In the genomic region with DNA sequence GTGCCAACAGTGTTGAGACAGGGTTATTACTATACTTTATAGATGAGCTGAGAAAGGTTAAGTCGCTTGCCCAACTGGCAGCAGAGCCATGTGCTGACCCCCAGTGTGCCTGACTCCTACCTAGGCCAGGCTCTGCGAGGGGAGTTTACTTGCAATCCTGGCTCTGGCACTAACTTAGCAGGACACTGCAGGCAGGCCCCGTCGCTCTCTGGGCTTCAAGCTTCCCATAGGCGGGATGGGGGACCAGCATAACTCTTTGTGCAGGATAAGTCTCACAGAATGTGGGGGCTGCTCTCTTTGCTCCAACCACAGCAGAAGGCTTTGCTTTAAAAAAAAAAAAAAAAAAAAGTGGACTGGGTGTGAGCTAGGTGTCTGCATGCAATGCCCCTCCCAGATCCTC, we compare ENCODE assay signal across 20 cellular contexts.
A peak's percentile ranks its signal among the peaks of the same experiment; 100 is the strongest.
DNase-seq lines count a peak whose midpoint lies in the region; ATAC-seq, FAIRE-seq and TF ChIP-seq lines count a peak whose summit lies in the region.
"Had no signal": no experiment of that assay in that cellular context is flagged by ENCODE, and none has a peak within 500 bp of the region (broad histone marks: within the 10 kb centered on the region; RNA-seq: fewer than 3 reads in every experiment).

No MANE protein-coding gene starts in this region.

- POLR2A ChIA-PET in H1 (lab: Charles Lee; ENCODE audit: partially characterized antibody): interaction anchor here (0.9 kb wide), 1 partner anchor 16 kb away, joined by 4 read pairs; no protein-coding TSS in a partner anchor
- POLR2A ChIA-PET in activated CD4-positive, alpha-beta memory T cell treated with anti-CD3 and anti-CD28 coated beads, Interleukin-2, amount 10 ng/mL, durations not matched to agents 7 days and 5 days (lab: Charles Lee): no interaction called here

- H2BK20ac ChIP-seq in H1 (ENCODE audit: low read length): no peak overlapping the region

- no peak overlapping the region for H2BK12ac ChIP-seq in H1 (ENCODE audit: low read depth, low read length)

- H4K20me1 ChIP-seq in H1 (replicated peaks in 1 of 2; ENCODE audit: control insufficient read depth in 1 of 2, insufficient read depth in 2 of 2, low read length in 2 of 2): peaks cover 2 to 6% of the 10 kb centered on the region in 2 experiments

- FAIRE-seq in H1 (lab: Jason Lieb, UNC): no peak
- FAIRE-seq: GM19239 had no signal

- H3K79me1 ChIP-seq in H1 (ENCODE audit: low read depth, low read length): no peaks in the 10 kb centered on the region; the same call in 1 of the 2 replicates

- no peaks in the 10 kb centered on the region for H3K27me3 Mint-ChIP-seq in type B pancreatic cell
- H3K27me3 Mint-ChIP-seq in activated CD4-positive, alpha-beta memory T cell treated with anti-CD3 and anti-CD28 coated beads, Interleukin-2, amount 10 ng/mL, durations not matched to agents 7 days and 5 days: no peaks in the 10 kb centered on the region
- H3K27me3 Mint-ChIP-seq: CD4-positive, alpha-beta memory T cell had no signal

- no peak overlapping the region for H4K5ac ChIP-seq in H1 (ENCODE audit: insufficient read length, low read depth, low read length)

- TF ChIP-seq CTCF in heart left ventricle (IDR thresholded peaks at IDR 0.05): no peak
- no peak for TF ChIP-seq CTCF in H1 (IDR thresholded peaks at IDR 0.05; ENCODE audit: control extremely low read depth in 1 of 3, insufficient read depth in 1 of 3, low read depth in 1 of 3, low read length in 3 of 3)
- TF ChIP-seq CTCF in type B pancreatic cell (conservative IDR thresholded peaks at IDR 0.05): no peak

- TF ChIP-seq POLR2A in heart left ventricle (IDR thresholded peaks at IDR 0.05): no peak
- no peak for TF ChIP-seq POLR2A in H1 (IDR thresholded peaks at IDR 0.05; ENCODE audit: control extremely low read depth in 1 of 2, low read depth in 2 of 2, low read length in 2 of 2)

- intact Hi-C loops in heart left ventricle (cut with DNase I) (no loop called here), Right ventricle myocardium superior (cut with DNase I) (no loop called here), posterior vena cava (cut with DNase I) (loop anchor here in 1 of 2 donors (10.0 kb wide), 1 partner anchor 99 kb away; a partner anchor contains a TSS)

- H3K27ac Mint-ChIP-seq in type B pancreatic cell: peak overlapping the region; percentile 29
- no peak overlapping the region for H3K27ac Mint-ChIP-seq in activated CD4-positive, alpha-beta memory T cell treated with anti-CD3 and anti-CD28 coated beads, Interleukin-2, amount 10 ng/mL, durations not matched to agents 7 days and 5 days
- H3K27ac Mint-ChIP-seq: H9, IgD-negative memory B cell had no signal

- H3K27ac ChIP-seq in heart left ventricle: peak overlapping the region in 7 of 12 donors; percentile 2 to 81 (median 68)
- H3K27ac ChIP-seq in H1 (ENCODE audit: low read depth, low read length): no peak overlapping the region

- no peak for ATAC-seq in heart left ventricle
- ATAC-seq in Right ventricle myocardium superior (ENCODE audit: poor library complexity): no peak
- ATAC-seq in HG03439 (IDR thresholded peaks at IDR 0.05; ENCODE audit: unreplicated experiment): no peak

- H3K4me1 Mint-ChIP-seq in type B pancreatic cell (ENCODE audit: unreplicated experiment): peaks cover 35% of the 10 kb centered on the region
- H3K4me1 Mint-ChIP-seq in activated CD4-positive, alpha-beta memory T cell treated with anti-CD3 and anti-CD28 coated beads, Interleukin-2, amount 10 ng/mL, durations not matched to agents 7 days and 5 days: no peaks in the 10 kb centered on the region

- no peaks in the 10 kb centered on the region for H3K27me3 ChIP-seq in heart left ventricle
- H3K27me3 ChIP-seq in H1 (replicated peaks in 1 of 4; ENCODE audit: control insufficient read depth in 3 of 4, extremely low read depth in 1 of 4, insufficient read depth in 3 of 4, low read length in 3 of 4): peaks cover 0 to 2% (median 0%) of the 10 kb centered on the region in 4 experiments; a peak in 2 of 7 replicates

- H3K23ac ChIP-seq in H1 (ENCODE audit: insufficient read length): no peak overlapping the region

- H3K4me1 ChIP-seq in heart left ventricle (peaks cover 0 to 51% (median 28%) of the 10 kb centered on the region in 12 donors), H1 (replicated peaks in 1 of 4; ENCODE audit: control insufficient read depth in 3 of 4, insufficient read depth in 4 of 4, low read length in 3 of 4) (peaks cover 11 to 17% (median 12%) of the 10 kb centered on the region in 4 experiments; a peak in 6 of 7 replicates)

- H2BK5ac ChIP-seq in H1 (ENCODE audit: low read depth, low read length): no peak overlapping the region

- no peaks in the 10 kb centered on the region for H3K79me2 ChIP-seq in H1 (ENCODE audit: control insufficient read depth in 1 of 2, insufficient read depth in 2 of 2, low read length in 2 of 2)

- no peak overlapping the region for H3K56ac ChIP-seq in H1 (replicated peaks; ENCODE audit: insufficient read length, low read depth, low read length)

- TF ChIP-seq RAD21 in H1 (IDR thresholded peaks at IDR 0.05 in 1 of 2, conservative IDR thresholded peaks at IDR 0.05 in 1 of 2; ENCODE audit: low read depth in 2 of 2, low read length in 2 of 2): no peak

- no peak overlapping the region for H3K14ac ChIP-seq in H1 (ENCODE audit: insufficient read length)

- H4K8ac ChIP-seq in H1 (ENCODE audit: extremely low read depth, insufficient read depth, low read length): 0 out of 2 replicates have a peak overlapping the region, but pooled peaks have one; percentile 12

- no peaks in the 10 kb centered on the region for H3K36me3 Mint-ChIP-seq in type B pancreatic cell
- H3K36me3 Mint-ChIP-seq in activated CD4-positive, alpha-beta memory T cell treated with anti-CD3 and anti-CD28 coated beads, Interleukin-2, amount 10 ng/mL, durations not matched to agents 7 days and 5 days (ENCODE audit: low read depth): no peaks in the 10 kb centered on the region
- H3K36me3 Mint-ChIP-seq: CD4-positive, alpha-beta memory T cell; IgD-negative memory B cell had no signal

- no peak overlapping the region for H3K4ac ChIP-seq in H1 (replicated peaks; ENCODE audit: insufficient read length, low read depth, low read length)

- TF ChIP-seq EP300 in H1 (IDR thresholded peaks at IDR 0.05; ENCODE audit: borderline replicate concordance in 1 of 2, low read depth in 2 of 2, low read length in 2 of 2): no peak

- H3K18ac ChIP-seq in H1 (ENCODE audit: extremely low read depth, low read length): no peak overlapping the region

- no peak overlapping the region for H2BK120ac ChIP-seq in H1 (replicated peaks; ENCODE audit: low read depth, low read length)

- H3K4me3 ChIP-seq in heart left ventricle (no peak overlapping the region), H1 (ENCODE audit: extremely low read depth in 1 of 4, insufficient read depth in 2 of 4, low read depth in 3 of 4, low read length in 4 of 4) (no peak overlapping the region)

- no peak overlapping the region for H3K9ac ChIP-seq in H1 (replicated peaks in 1 of 4; ENCODE audit: extremely low read depth in 1 of 4, low read depth in 3 of 4, low read length in 3 of 4)

- DNase-seq in heart left ventricle: no peak
- DNase-seq in Right ventricle myocardium superior: no peak
- DNase-seq in H1 (ENCODE audit: low read depth in 1 of 2, low spot score in 2 of 2): no peak
- peak; percentile 55 for DNase-seq in posterior vena cava (ENCODE audit: low spot score)
- DNase-seq in type B pancreatic cell (ENCODE audit: extremely low spot score, unreplicated experiment): no peak
- no peak for DNase-seq in RPMI8226
- no peak for DNase-seq in activated CD4-positive, alpha-beta memory T cell treated with anti-CD3 and anti-CD28 coated beads, Interleukin-2, amount 10 ng/mL, durations not matched to agents 7 days and 5 days
- DNase-seq: Calu3; CD4-positive, alpha-beta memory T cell; DMS53; H9; Kasumi-1; MM.1S; NCI-H1092 treated with DMSO at 0.1 percent for 48 hours; NCI-H2081 treated with DMSO at 0.1 percent for 48 hours; NCI-H510A; NCI-H82 had no signal

- no peak overlapping the region for H3K4me3 Mint-ChIP-seq in type B pancreatic cell
- no peak overlapping the region for H3K4me3 Mint-ChIP-seq in activated CD4-positive, alpha-beta memory T cell treated with anti-CD3 and anti-CD28 coated beads, Interleukin-2, amount 10 ng/mL, durations not matched to agents 7 days and 5 days
- H3K4me3 Mint-ChIP-seq: CD4-positive, alpha-beta memory T cell; H9; IgD-negative memory B cell had no signal

- H3K9me3 ChIP-seq in heart left ventricle (no peaks in the 10 kb centered on the region), H1 (ENCODE audit: insufficient read depth in 2 of 2, low read depth in 1 of 2, low read length in 1 of 2) (no peaks in the 10 kb centered on the region)

- no peak overlapping the region for H2AFZ ChIP-seq in H1 (ENCODE audit: low read length)

- H4K91ac ChIP-seq in H1 (replicated peaks; ENCODE audit: insufficient read length, low read length): no peak overlapping the region

- H3K23me2 ChIP-seq in H1 (ENCODE audit: low read depth, low read length): no peaks in the 10 kb centered on the region

- H3K4me2 ChIP-seq in H1 (ENCODE audit: insufficient read depth in 1 of 2, low read depth in 2 of 2, low read length in 2 of 2): no peak overlapping the region

- H3K36me3 ChIP-seq in heart left ventricle (no peaks in the 10 kb centered on the region), H1 (ENCODE audit: control insufficient read depth in 2 of 4, insufficient read depth in 4 of 4, low read length in 3 of 4) (no peaks in the 10 kb centered on the region)

- no peaks in the 10 kb centered on the region for H3K9me3 Mint-ChIP-seq in type B pancreatic cell
- no peaks in the 10 kb centered on the region for H3K9me3 Mint-ChIP-seq in activated CD4-positive, alpha-beta memory T cell treated with anti-CD3 and anti-CD28 coated beads, Interleukin-2, amount 10 ng/mL, durations not matched to agents 7 days and 5 days
- H3K9me3 Mint-ChIP-seq: CD4-positive, alpha-beta memory T cell; H9; IgD-negative memory B cell had no signal

- no peak overlapping the region for H2BK15ac ChIP-seq in H1 (ENCODE audit: low read length)

- WGBS in heart left ventricle, 4 donors: 92 to 98% (median 97%) methylated on average over 5 of the region's 5 CpGs
- 88% methylated on average over 5 of the region's 5 CpGs; no CpG with 5 or more reads in 1 of the 2 experiments for WGBS in H1 (ENCODE audit: extremely low coverage in 1 of 2, insufficient coverage in 1 of 2, insufficient read length in 1 of 2, insufficient replicate concordance in 2 of 2, low coverage in 1 of 2, low lambda C conversion rate in 2 of 2, missing lambda C conversion rate in 1 of 2), 2 experiments

- H2AK5ac ChIP-seq in H1 (ENCODE audit: low read depth, low read length): no peak overlapping the region

- CTCF ChIA-PET in H1 (lab: Charles Lee; ENCODE audit: partially characterized antibody): interaction anchor here (0.6 to 2.8 kb wide), 9 partner anchors 10 to 104 kb away, joined by 3 to 15 read pairs (median 3); no protein-coding TSS in a partner anchor
- CTCF ChIA-PET in activated CD4-positive, alpha-beta memory T cell treated with anti-CD3 and anti-CD28 coated beads, Interleukin-2, amount 10 ng/mL, durations not matched to agents 7 days and 5 days (lab: Charles Lee): no interaction called here

TF ChIP-seq in H1, 55 proteins besides CTCF, POLR2A, EP300 and RAD21 (continues in another document):
- TF ChIP-seq KDM1A (IDR thresholded peaks at IDR 0.05; ENCODE audit: borderline replicate concordance, low read length) (no peak), ASH2L (IDR thresholded peaks at IDR 0.05; ENCODE audit: low read length) (no peak), GABPA (IDR thresholded peaks at IDR 0.05; ENCODE audit: borderline replicate concordance, insufficient read depth, low read length) (no peak)
